Comparison of ENCODE assay signal across 8 cellular contexts in genomic region chr12:46383654-46384450, GRCh38.
DNase-seq lines count a peak whose midpoint lies in the region; ATAC-seq lines count a peak whose summit lies in the region.

No MANE protein-coding gene starts in this region.

- DNase-seq in AG08396 (ENCODE audit: low spot score): peak; percentile 72
- peak; percentile 43 for DNase-seq in NCI-H774 (lab: John Stamatoyannopoulos, UW)
- peak; percentile 59 for DNase-seq in activated T-cell treated with anti-CD3 and anti-CD28 coated beads for 24 hours (ENCODE audit: low read depth)
- DNase-seq in epithelial cell of prostate (ENCODE audit: low read depth, low spot score): peak; percentile 74
- peak; percentile 50 to 71 for DNase-seq in stimulated activated CD8-positive, alpha-beta memory T cell treated with anti-CD3 and anti-CD28 coated beads, Interleukin-7, amount 100 ng/mL, for 4 hours (ENCODE audit: low read depth in 2 of 2)

- H3K9me3 ChIP-seq in muscle layer of duodenum (ENCODE audit: control insufficient read depth in 1 of 2, low read length in 2 of 2): no peaks in the 10 kb centered on the region

- H3K27ac ChIP-seq in epithelial cell of prostate: peak overlapping the region; percentile 97
- peak overlapping the region; percentile 99 for H3K27ac ChIP-seq in muscle layer of duodenum (ENCODE audit: low read length)

- H3K4me3 ChIP-seq in muscle layer of duodenum (ENCODE audit: low read depth in 1 of 2, low read length in 2 of 2): peak overlapping the region; percentile 66 to 73

- ATAC-seq in GM18867 (IDR thresholded peaks at IDR 0.05; ENCODE audit: unreplicated experiment): peak; percentile 43
- peak; percentile 28 for ATAC-seq in HG03103 (IDR thresholded peaks at IDR 0.05; ENCODE audit: low read depth, unreplicated experiment)

- peaks cover 0 to 14% of the 10 kb centered on the region in 2 donors for H3K36me3 ChIP-seq in muscle layer of duodenum (ENCODE audit: control insufficient read depth in 1 of 2, insufficient read depth in 2 of 2, low read length in 2 of 2)

- peaks cover 15 to 21% of the 10 kb centered on the region in 2 donors for H3K4me1 ChIP-seq in muscle layer of duodenum (ENCODE audit: control insufficient read depth in 1 of 2, insufficient read depth in 2 of 2, low read length in 2 of 2)

- H3K27me3 ChIP-seq in muscle layer of duodenum (ENCODE audit: low read depth, low read length): no peaks in the 10 kb centered on the region

Comparison
In these comparisons a context has a peak if more than half of its experiments do, and no peak if none do; other contexts are left out.
1. Peak in every context shown above with its lines: DNase-seq, ATAC-seq, H3K4me3 ChIP-seq and H3K27ac ChIP-seq.